ENCODE assay signal across 11 cellular contexts in the genomic region with DNA sequence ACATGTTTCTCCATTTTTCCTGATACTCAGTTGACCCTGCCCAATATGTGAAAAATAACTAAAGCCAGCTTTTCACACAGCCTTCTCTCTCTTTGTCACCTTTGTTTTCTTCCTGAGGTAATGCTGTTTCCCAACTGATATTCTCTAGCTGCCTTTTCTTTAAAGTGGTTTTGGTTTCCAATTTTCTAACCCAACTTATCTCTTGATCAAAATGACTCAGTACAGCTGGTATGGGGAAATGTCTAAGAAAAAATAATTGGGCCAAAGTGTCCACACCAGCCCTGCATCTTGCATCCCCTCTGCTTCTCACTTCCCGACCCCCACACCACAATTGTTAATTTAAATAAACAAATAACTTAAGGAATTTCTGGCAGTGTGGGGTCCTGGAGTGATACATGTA.
DNase-seq lines count a peak whose midpoint lies in the region; ATAC-seq, FAIRE-seq and TF ChIP-seq lines count a peak whose summit lies in the region.
"Had no signal": no experiment of that assay in that cellular context is flagged by ENCODE, and none has a peak within 500 bp of the region (broad histone marks: within the 10 kb centered on the region; RNA-seq: fewer than 3 reads in every experiment).

No MANE protein-coding gene starts in this region.

- no peak overlapping the region for H3K4me2 ChIP-seq in HepG2 (ENCODE audit: low read depth, low read length)

- in situ Hi-C loops in HepG2 (cut with HindIII; ENCODE audit: extremely low pct_ligation_motif_present, low pct_unique_long_range_greater_than_20kb), result no loop called here

- H3K36me3 ChIP-seq in HepG2 (replicated peaks in 1 of 2; ENCODE audit: control insufficient read depth in 1 of 2, insufficient read depth in 2 of 2, low read length in 2 of 2) (no peaks in the 10 kb centered on the region), right lobe of liver (no peaks in the 10 kb centered on the region)

- WGBS in HepG2 (ENCODE audit: low lambda C conversion rate), result 0% methylated on average over 1 of the region's 1 CpG
- 6% methylated on average over 1 of the region's 1 CpG for WGBS in right lobe of liver (ENCODE audit: insufficient coverage, low coverage, low lambda C conversion rate, missing lambda C conversion rate)

- H3K9me3 ChIP-seq in HepG2 (ENCODE audit: low read length) (no peaks in the 10 kb centered on the region), right lobe of liver (no peaks in the 10 kb centered on the region)

- BruUV-seq in HepG2 (replicated peaks; lab: Mats Ljungman, UMichigan), result no TSS peak

- DNase-seq in HepG2 (ENCODE audit: low spot score), result peak; percentile 13
- no peak for DNase-seq in right lobe of liver
- DNase-seq in astrocyte of the hippocampus (ENCODE audit: low read depth, low spot score), result peak; percentile 82
- no peak for DNase-seq in type B pancreatic cell (ENCODE audit: extremely low spot score, unreplicated experiment)
- no peak for DNase-seq in GF-D8 (lab: John Stamatoyannopoulos, UW)
- no peak for DNase-seq in HK-2 (ENCODE audit: unreplicated experiment)
- DNase-seq in hippocampal formation (lab: John Stamatoyannopoulos, UW), result no peak
- DNase-seq: NCI-H146, nucleus accumbens had no signal

- CTCF ChIA-PET in HepG2 (lab: Yijun Ruan, JAX; ENCODE audit: low intra/inter-chr PET ratio, low total read pairs), result no interaction called here

- H3K27ac ChIP-seq in HepG2 (ENCODE audit: extremely low read length, insufficient read depth, low read length) (no peak overlapping the region), right lobe of liver (no peak overlapping the region)
- H3K27ac ChIP-seq: SK-N-MC had no signal

- no peaks in the 10 kb centered on the region for H3K27me3 ChIP-seq in HepG2 (ENCODE audit: control insufficient read depth in 1 of 2, insufficient read depth in 2 of 2, low read length in 2 of 2)
- H3K27me3 ChIP-seq in right lobe of liver, result no peaks in the 10 kb centered on the region

- no peak for FAIRE-seq in HepG2 (lab: Jason Lieb, UNC)

- intact Hi-C loops in HepG2 (cut with micrococcal nuclease; ENCODE audit: unreplicated experiment) (no loop called here), right lobe of liver (cut with DNase I) (no loop called here)

- H3K9me3 Mint-ChIP-seq in type B pancreatic cell, result no peaks in the 10 kb centered on the region

- no peak for TF ChIP-seq CTCF in HepG2 (CRISPR knock-in tag; IDR thresholded peaks at IDR 0.05)
- TF ChIP-seq CTCF in right lobe of liver (IDR thresholded peaks at IDR 0.05), result no peak
- TF ChIP-seq CTCF in type B pancreatic cell (conservative IDR thresholded peaks at IDR 0.05), result no peak

- H3K4me1 ChIP-seq in HepG2 (ENCODE audit: insufficient read depth, low read length) (no peaks in the 10 kb centered on the region), right lobe of liver (no peaks in the 10 kb centered on the region)

- no peaks in the 10 kb centered on the region for H4K20me1 ChIP-seq in HepG2 (ENCODE audit: insufficient read depth, low read length)

- TF ChIP-seq RAD21 in HepG2 (CRISPR knock-in tag; IDR thresholded peaks at IDR 0.05), result no peak

- H3K4me1 Mint-ChIP-seq in type B pancreatic cell (ENCODE audit: unreplicated experiment), result peaks cover 8% of the 10 kb centered on the region

- no peak for TF ChIP-seq EP300 in HepG2 (IDR thresholded peaks at IDR 0.05; ENCODE audit: low read depth in 2 of 2, low read length in 2 of 2)
- TF ChIP-seq EP300 in HepG2 (CRISPR knock-in tag; IDR thresholded peaks at IDR 0.05; ENCODE audit: borderline replicate concordance), result no peak

- H3K27me3 Mint-ChIP-seq in type B pancreatic cell, result no peaks in the 10 kb centered on the region

- TF ChIP-seq POLR2A in HepG2 (IDR thresholded peaks at IDR 0.05; ENCODE audit: insufficient read depth in 1 of 2, low read depth in 2 of 2, low read length in 2 of 2) (no peak), right lobe of liver (IDR thresholded peaks at IDR 0.05) (no peak)

- no peak overlapping the region for H2AFZ ChIP-seq in HepG2 (ENCODE audit: low read length)

- no peak overlapping the region for H3K4me3 ChIP-seq in HepG2 (replicated peaks in 1 of 3; ENCODE audit: insufficient read depth in 1 of 3, low read depth in 2 of 3, low read length in 3 of 3)
- H3K4me3 ChIP-seq in right lobe of liver, result no peak overlapping the region
- H3K4me3 ChIP-seq: SK-N-MC had no signal

- H3K79me2 ChIP-seq in HepG2 (ENCODE audit: insufficient read depth, low read length), result no peaks in the 10 kb centered on the region

- ATAC-seq in HepG2, result no peak
- ATAC-seq in right lobe of liver, result no peak
- ATAC-seq in HG03565 (IDR thresholded peaks at IDR 0.05; ENCODE audit: unreplicated experiment), result peak; percentile 35

- no peak overlapping the region for H3K9ac ChIP-seq in HepG2 (ENCODE audit: insufficient read depth, low read depth, low read length)

- no peaks in the 10 kb centered on the region for H3K36me3 Mint-ChIP-seq in type B pancreatic cell

- no peak overlapping the region for H3K4me3 Mint-ChIP-seq in type B pancreatic cell

- peak overlapping the region; percentile 64 for H3K27ac Mint-ChIP-seq in type B pancreatic cell

- POLR2A ChIA-PET in HepG2 (lab: Yijun Ruan, JAX), result no interaction called here

TF ChIP-seq in HepG2, 621 proteins besides CTCF, POLR2A, EP300 and RAD21:
- TF ChIP-seq ZNF891 (CRISPR knock-in tag; IDR thresholded peaks at IDR 0.05) (no peak), ZNF766 (CRISPR knock-in tag; IDR thresholded peaks at IDR 0.05; ENCODE audit: borderline replicate concordance) (no peak), ZNF782 (CRISPR knock-in tag; IDR thresholded peaks at IDR 0.05; ENCODE audit: borderline replicate concordance) (no peak), TSC22D2 (CRISPR knock-in tag; IDR thresholded peaks at IDR 0.05; ENCODE audit: borderline replicate concordance) (no peak), NR2F6 (IDR thresholded peaks at IDR 0.05) (no peak), NR2F6 (CRISPR knock-in tag; IDR thresholded peaks at IDR 0.05) (no peak), SMARCC2 (IDR thresholded peaks at IDR 0.05) (no peak), ZSCAN21 (CRISPR knock-in tag; IDR thresholded peaks at IDR 0.05; ENCODE audit: borderline replicate concordance) (no peak), FOXM1 (CRISPR knock-in tag; IDR thresholded peaks at IDR 0.05) (no peak), RNF2 (conservative IDR thresholded peaks at IDR 0.05; ENCODE audit: low read depth) (no peak), SMC3 (IDR thresholded peaks at IDR 0.05; ENCODE audit: low read length) (no peak), RFXAP (CRISPR knock-in tag; IDR thresholded peaks at IDR 0.05; ENCODE audit: borderline replicate concordance) (no peak), ZNF12 (CRISPR knock-in tag; IDR thresholded peaks at IDR 0.05) (no peak), PHB2 (IDR thresholded peaks at IDR 0.05; ENCODE audit: partially characterized antibody) (no peak)
- TF ChIP-seq, protein P1, sequence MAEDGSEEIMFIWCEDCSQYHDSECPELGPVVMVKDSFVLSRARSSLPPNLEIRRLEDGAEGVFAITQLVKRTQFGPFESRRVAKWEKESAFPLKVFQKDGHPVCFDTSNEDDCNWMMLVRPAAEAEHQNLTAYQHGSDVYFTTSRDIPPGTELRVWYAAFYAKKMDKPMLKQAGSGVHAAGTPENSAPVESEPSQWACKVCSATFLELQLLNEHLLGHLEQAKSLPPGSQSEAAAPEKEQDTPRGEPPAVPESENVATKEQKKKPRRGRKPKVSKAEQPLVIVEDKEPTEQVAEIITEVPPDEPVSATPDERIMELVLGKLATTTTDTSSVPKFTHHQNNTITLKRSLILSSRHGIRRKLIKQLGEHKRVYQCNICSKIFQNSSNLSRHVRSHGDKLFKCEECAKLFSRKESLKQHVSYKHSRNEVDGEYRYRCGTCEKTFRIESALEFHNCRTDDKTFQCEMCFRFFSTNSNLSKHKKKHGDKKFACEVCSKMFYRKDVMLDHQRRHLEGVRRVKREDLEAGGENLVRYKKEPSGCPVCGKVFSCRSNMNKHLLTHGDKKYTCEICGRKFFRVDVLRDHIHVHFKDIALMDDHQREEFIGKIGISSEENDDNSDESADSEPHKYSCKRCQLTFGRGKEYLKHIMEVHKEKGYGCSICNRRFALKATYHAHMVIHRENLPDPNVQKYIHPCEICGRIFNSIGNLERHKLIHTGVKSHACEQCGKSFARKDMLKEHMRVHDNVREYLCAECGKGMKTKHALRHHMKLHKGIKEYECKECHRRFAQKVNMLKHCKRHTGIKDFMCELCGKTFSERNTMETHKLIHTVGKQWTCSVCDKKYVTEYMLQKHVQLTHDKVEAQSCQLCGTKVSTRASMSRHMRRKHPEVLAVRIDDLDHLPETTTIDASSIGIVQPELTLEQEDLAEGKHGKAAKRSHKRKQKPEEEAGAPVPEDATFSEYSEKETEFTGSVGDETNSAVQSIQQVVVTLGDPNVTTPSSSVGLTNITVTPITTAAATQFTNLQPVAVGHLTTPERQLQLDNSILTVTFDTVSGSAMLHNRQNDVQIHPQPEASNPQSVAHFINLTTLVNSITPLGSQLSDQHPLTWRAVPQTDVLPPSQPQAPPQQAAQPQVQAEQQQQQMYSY (CRISPR knock-in tag; IDR thresholded peaks at IDR 0.05), result no peak
- TF ChIP-seq, protein P2, sequence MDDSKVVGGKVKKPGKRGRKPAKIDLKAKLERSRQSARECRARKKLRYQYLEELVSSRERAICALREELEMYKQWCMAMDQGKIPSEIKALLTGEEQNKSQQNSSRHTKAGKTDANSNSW (CRISPR knock-in tag; IDR thresholded peaks at IDR 0.05; ENCODE audit: borderline replicate concordance), result no peak
- TF ChIP-seq, protein P3, sequence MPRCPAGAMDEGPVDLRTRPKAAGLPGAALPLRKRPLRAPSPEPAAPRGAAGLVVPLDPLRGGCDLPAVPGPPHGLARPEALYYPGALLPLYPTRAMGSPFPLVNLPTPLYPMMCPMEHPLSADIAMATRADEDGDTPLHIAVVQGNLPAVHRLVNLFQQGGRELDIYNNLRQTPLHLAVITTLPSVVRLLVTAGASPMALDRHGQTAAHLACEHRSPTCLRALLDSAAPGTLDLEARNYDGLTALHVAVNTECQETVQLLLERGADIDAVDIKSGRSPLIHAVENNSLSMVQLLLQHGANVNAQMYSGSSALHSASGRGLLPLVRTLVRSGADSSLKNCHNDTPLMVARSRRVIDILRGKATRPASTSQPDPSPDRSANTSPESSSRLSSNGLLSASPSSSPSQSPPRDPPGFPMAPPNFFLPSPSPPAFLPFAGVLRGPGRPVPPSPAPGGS (CRISPR knock-in tag; IDR thresholded peaks at IDR 0.05), result no peak

Comparison
In these comparisons a context has a peak if more than half of its experiments do, and no peak if none do; other contexts are left out.
1. DNase-seq: peak in HepG2 (single experiment) and astrocyte of the hippocampus (single experiment); none in right lobe of liver (0 of 3), type B pancreatic cell (single experiment), GF-D8 (single experiment), HK-2 (single experiment) and hippocampal formation (0 of 2).